In genomic region chr16:84207869-84208268, GRCh38 we compare ENCODE assay signal across 28 cellular contexts. TPM values are rescaled to one million over a fixed set of nuclear protein-coding genes. Genes with fewer than 3 reads are reported as not detected.
"Had no signal": no experiment of that assay in that cellular context is flagged by ENCODE, and none has a peak within 500 bp of the region (broad histone marks: within the 10 kb centered on the region; RNA-seq: fewer than 3 reads in every experiment).

No MANE protein-coding gene starts in this region.

- H3K4me1 ChIP-seq: adrenal gland, breast epithelium, left lung, right atrium auricular region, thyroid gland had no signal

- ATAC-seq: left lung had no signal

- H3K27ac ChIP-seq: adrenal gland, breast epithelium, left lung, right atrium auricular region, thyroid gland, VCaP had no signal

- H3K36me3 ChIP-seq: adrenal gland, breast epithelium, left lung, right atrium auricular region, thyroid gland had no signal

- DNase-seq: activated CD4-positive, alpha-beta T cell treated with anti-CD3 and anti-CD28 coated beads, Interleukin-2, amount 50 U/mL, for 4 hours; activated gamma-delta T cell treated with Interleukin-2 at 50 U/mL for 16 hours; activated T-cell treated with anti-CD3 and anti-CD28 coated beads for 4 hours; adrenal gland; cerebellar nuclear complex; cortex of kidney; hypothalamus; left lung; midbrain; nephron progenitor cell; stimulated activated CD4-positive, alpha-beta T cell treated with anti-CD3 and anti-CD28 coated beads, Interleukin-2, amount 100 ng/mL, for 24 hours; stimulated activated naive CD4-positive, alpha-beta T cell treated with Interleukin-2 at 50 U/mL for 16 hours had no signal

- H3K4me3 ChIP-seq: adrenal gland, breast epithelium, left lung, right atrium auricular region, thyroid gland had no signal

- H3K27me3 ChIP-seq: adrenal gland, breast epithelium, left lung, right atrium auricular region, thyroid gland had no signal

- H3K9me3 ChIP-seq: adrenal gland, breast epithelium, left lung, right atrium auricular region, thyroid gland had no signal

RNA-seq across cellular contexts. Expression of gene ADAD2, which starts 16.9 kb away (rescaled TPM):
- total RNA-seq: activated T-helper 1 cell treated with anti-CD3 and anti-CD28 coated beads, Interleukin-12 subunit alpha, Interleukin-12 subunit beta, Interleukin-2, Interleukin-4 antibody, amounts not matched to agents 30 ng/mL and 10 ng/mL and 1 ng/mL, durations not matched to agents 14 hours and 24 hours and 36 hours; astrocyte; frontal cortex; lung microvascular endothelial cell; progenitor cell of endocrine pancreas; skeletal muscle tissue had no signal
- polyA plus RNA-seq: keratinocyte had no signal

RNA-seq across cellular contexts. Expression of gene KCNG4, which starts 31.9 kb away (rescaled TPM):
- total RNA-seq: activated naive CD4-positive, alpha-beta T cell treated with anti-CD3 and anti-CD28 coated beads, Interleukin-2, amount 50 U/mL, for 72 hours; activated T-helper 1 cell treated with anti-CD3 and anti-CD28 coated beads, Interleukin-12 subunit alpha, Interleukin-12 subunit beta, Interleukin-2, Interleukin-4 antibody, amounts not matched to agents 30 ng/mL and 10 ng/mL and 1 ng/mL, durations not matched to agents 14 hours and 24 hours and 36 hours; astrocyte; breast epithelium; frontal cortex; left lung; lung microvascular endothelial cell; osteoblast; progenitor cell of endocrine pancreas; right atrium auricular region; skeletal muscle tissue; subcutaneous adipose tissue; thyroid gland; ureter had no signal
- polyA plus RNA-seq: esophagus, keratinocyte had no signal
